ENCODE assay signal across 1 cellular context in the genomic region with DNA sequence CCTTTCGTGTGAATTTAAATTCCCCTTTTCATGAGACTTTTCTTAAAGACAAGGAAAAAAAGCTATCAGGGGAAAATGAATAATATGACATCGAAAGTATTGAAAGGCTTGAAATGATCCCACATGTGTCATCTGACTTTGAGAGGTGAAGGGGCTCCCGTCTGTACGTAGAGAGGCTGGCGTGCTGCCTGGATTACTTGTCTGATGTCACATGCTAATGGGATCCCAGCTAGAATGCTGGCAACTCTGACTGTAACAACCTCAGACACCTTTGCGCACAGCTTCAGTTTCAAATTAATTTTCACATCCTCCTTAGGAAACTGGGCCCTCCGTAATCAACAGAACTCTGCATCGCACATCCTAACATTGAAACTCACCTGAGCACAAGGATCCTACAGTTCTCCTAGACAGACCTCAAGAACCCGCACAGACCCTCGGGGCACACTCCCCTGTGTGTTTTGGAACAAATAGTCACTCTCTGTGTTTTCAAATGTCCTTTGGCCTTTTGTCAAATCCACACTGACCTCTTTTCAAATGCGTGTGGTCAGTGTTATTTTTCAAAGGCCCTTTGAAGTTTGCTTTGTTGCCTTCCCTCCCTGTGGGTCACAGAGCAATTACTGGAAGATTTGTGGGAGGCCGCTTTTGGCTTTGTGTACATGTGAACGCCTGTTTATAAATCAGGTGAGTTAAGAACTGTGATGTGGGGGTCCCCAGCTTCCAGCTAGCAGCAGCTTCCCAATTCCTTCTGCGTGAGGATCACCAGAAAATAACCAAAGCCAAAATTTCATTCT.
TF ChIP-seq lines count a peak whose summit lies in the region.

No MANE protein-coding gene starts in this region.

TF ChIP-seq in HepG2, 621 proteins besides CTCF, POLR2A, EP300 and RAD21 (continued from another document and continues in another):
- TF ChIP-seq, protein P1, sequence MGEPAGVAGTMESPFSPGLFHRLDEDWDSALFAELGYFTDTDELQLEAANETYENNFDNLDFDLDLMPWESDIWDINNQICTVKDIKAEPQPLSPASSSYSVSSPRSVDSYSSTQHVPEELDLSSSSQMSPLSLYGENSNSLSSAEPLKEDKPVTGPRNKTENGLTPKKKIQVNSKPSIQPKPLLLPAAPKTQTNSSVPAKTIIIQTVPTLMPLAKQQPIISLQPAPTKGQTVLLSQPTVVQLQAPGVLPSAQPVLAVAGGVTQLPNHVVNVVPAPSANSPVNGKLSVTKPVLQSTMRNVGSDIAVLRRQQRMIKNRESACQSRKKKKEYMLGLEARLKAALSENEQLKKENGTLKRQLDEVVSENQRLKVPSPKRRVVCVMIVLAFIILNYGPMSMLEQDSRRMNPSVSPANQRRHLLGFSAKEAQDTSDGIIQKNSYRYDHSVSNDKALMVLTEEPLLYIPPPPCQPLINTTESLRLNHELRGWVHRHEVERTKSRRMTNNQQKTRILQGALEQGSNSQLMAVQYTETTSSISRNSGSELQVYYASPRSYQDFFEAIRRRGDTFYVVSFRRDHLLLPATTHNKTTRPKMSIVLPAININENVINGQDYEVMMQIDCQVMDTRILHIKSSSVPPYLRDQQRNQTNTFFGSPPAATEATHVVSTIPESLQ (CRISPR knock-in tag; conservative IDR thresholded peaks at IDR 0.05), result 0 out of 2 replicates have a peak, but pooled peaks have one; percentile 53
- TF ChIP-seq, protein P2, sequence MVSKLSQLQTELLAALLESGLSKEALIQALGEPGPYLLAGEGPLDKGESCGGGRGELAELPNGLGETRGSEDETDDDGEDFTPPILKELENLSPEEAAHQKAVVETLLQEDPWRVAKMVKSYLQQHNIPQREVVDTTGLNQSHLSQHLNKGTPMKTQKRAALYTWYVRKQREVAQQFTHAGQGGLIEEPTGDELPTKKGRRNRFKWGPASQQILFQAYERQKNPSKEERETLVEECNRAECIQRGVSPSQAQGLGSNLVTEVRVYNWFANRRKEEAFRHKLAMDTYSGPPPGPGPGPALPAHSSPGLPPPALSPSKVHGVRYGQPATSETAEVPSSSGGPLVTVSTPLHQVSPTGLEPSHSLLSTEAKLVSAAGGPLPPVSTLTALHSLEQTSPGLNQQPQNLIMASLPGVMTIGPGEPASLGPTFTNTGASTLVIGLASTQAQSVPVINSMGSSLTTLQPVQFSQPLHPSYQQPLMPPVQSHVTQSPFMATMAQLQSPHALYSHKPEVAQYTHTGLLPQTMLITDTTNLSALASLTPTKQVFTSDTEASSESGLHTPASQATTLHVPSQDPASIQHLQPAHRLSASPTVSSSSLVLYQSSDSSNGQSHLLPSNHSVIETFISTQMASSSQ (IDR thresholded peaks at IDR 0.05; ENCODE audit: low read depth), result peak; percentile 88
- TF ChIP-seq, protein P2 (CRISPR knock-in tag; IDR thresholded peaks at IDR 0.05; ENCODE audit: borderline replicate concordance), result peak; percentile 97
- TF ChIP-seq JUNB (CRISPR knock-in tag; IDR thresholded peaks at IDR 0.05; ENCODE audit: borderline replicate concordance), result no peak
- TF ChIP-seq RFX1 (IDR thresholded peaks at IDR 0.05), result no peak
- TF ChIP-seq, protein P3, sequence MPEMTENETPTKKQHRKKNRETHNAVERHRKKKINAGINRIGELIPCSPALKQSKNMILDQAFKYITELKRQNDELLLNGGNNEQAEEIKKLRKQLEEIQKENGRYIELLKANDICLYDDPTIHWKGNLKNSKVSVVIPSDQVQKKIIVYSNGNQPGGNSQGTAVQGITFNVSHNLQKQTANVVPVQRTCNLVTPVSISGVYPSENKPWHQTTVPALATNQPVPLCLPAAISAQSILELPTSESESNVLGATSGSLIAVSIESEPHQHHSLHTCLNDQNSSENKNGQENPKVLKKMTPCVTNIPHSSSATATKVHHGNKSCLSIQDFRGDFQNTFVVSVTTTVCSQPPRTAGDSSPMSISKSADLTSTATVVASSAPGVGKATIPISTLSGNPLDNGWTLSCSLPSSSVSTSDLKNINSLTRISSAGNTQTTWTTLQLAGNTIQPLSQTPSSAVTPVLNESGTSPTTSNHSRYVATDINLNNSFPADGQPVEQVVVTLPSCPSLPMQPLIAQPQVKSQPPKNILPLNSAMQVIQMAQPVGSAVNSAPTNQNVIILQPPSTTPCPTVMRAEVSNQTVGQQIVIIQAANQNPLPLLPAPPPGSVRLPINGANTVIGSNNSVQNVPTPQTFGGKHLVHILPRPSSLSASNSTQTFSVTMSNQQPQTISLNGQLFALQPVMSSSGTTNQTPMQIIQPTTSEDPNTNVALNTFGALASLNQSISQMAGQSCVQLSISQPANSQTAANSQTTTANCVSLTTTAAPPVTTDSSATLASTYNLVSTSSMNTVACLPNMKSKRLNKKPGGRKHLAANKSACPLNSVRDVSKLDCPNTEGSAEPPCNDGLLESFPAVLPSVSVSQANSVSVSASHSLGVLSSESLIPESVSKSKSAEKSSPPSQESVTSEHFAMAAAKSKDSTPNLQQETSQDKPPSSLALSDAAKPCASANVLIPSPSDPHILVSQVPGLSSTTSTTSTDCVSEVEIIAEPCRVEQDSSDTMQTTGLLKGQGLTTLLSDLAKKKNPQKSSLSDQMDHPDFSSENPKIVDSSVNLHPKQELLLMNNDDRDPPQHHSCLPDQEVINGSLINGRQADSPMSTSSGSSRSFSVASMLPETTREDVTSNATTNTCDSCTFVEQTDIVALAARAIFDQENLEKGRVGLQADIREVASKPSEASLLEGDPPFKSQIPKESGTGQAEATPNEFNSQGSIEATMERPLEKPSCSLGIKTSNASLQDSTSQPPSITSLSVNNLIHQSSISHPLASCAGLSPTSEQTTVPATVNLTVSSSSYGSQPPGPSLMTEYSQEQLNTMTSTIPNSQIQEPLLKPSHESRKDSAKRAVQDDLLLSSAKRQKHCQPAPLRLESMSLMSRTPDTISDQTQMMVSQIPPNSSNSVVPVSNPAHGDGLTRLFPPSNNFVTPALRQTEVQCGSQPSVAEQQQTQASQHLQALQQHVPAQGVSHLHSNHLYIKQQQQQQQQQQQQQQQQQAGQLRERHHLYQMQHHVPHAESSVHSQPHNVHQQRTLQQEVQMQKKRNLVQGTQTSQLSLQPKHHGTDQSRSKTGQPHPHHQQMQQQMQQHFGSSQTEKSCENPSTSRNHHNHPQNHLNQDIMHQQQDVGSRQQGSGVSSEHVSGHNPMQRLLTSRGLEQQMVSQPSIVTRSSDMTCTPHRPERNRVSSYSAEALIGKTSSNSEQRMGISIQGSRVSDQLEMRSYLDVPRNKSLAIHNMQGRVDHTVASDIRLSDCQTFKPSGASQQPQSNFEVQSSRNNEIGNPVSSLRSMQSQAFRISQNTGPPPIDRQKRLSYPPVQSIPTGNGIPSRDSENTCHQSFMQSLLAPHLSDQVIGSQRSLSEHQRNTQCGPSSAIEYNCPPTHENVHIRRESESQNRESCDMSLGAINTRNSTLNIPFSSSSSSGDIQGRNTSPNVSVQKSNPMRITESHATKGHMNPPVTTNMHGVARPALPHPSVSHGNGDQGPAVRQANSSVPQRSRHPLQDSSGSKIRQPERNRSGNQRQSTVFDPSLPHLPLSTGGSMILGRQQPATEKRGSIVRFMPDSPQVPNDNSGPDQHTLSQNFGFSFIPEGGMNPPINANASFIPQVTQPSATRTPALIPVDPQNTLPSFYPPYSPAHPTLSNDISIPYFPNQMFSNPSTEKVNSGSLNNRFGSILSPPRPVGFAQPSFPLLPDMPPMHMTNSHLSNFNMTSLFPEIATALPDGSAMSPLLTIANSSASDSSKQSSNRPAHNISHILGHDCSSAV (CRISPR knock-in tag; IDR thresholded peaks at IDR 0.05; ENCODE audit: borderline replicate concordance), result no peak
- peak; percentile 74 for TF ChIP-seq ZFX (CRISPR knock-in tag; IDR thresholded peaks at IDR 0.05; ENCODE audit: low read depth)
- no peak for TF ChIP-seq ZNF782 (CRISPR knock-in tag; IDR thresholded peaks at IDR 0.05; ENCODE audit: borderline replicate concordance)
- TF ChIP-seq, protein P4, sequence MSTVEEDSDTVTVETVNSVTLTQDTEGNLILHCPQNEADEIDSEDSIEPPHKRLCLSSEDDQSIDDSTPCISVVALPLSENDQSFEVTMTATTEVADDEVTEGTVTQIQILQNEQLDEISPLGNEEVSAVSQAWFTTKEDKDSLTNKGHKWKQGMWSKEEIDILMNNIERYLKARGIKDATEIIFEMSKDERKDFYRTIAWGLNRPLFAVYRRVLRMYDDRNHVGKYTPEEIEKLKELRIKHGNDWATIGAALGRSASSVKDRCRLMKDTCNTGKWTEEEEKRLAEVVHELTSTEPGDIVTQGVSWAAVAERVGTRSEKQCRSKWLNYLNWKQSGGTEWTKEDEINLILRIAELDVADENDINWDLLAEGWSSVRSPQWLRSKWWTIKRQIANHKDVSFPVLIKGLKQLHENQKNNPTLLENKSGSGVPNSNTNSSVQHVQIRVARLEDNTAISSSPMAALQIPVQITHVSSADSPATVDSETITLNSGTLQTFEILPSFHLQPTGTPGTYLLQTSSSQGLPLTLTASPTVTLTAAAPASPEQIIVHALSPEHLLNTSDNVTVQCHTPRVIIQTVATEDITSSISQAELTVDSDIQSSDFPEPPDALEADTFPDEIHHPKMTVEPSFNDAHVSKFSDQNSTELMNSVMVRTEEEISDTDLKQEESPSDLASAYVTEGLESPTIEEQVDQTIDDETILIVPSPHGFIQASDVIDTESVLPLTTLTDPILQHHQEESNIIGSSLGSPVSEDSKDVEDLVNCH (CRISPR knock-in tag; IDR thresholded peaks at IDR 0.05), result no peak
- no peak for TF ChIP-seq ZNF619 (CRISPR knock-in tag; IDR thresholded peaks at IDR 0.05)
- TF ChIP-seq, protein P5, sequence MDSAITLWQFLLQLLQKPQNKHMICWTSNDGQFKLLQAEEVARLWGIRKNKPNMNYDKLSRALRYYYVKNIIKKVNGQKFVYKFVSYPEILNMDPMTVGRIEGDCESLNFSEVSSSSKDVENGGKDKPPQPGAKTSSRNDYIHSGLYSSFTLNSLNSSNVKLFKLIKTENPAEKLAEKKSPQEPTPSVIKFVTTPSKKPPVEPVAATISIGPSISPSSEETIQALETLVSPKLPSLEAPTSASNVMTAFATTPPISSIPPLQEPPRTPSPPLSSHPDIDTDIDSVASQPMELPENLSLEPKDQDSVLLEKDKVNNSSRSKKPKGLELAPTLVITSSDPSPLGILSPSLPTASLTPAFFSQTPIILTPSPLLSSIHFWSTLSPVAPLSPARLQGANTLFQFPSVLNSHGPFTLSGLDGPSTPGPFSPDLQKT (CRISPR knock-in tag; IDR thresholded peaks at IDR 0.05; ENCODE audit: borderline replicate concordance), result no peak
- no peak for TF ChIP-seq ZNF33A (CRISPR knock-in tag; IDR thresholded peaks at IDR 0.05; ENCODE audit: borderline replicate concordance)
- TF ChIP-seq, protein P6, sequence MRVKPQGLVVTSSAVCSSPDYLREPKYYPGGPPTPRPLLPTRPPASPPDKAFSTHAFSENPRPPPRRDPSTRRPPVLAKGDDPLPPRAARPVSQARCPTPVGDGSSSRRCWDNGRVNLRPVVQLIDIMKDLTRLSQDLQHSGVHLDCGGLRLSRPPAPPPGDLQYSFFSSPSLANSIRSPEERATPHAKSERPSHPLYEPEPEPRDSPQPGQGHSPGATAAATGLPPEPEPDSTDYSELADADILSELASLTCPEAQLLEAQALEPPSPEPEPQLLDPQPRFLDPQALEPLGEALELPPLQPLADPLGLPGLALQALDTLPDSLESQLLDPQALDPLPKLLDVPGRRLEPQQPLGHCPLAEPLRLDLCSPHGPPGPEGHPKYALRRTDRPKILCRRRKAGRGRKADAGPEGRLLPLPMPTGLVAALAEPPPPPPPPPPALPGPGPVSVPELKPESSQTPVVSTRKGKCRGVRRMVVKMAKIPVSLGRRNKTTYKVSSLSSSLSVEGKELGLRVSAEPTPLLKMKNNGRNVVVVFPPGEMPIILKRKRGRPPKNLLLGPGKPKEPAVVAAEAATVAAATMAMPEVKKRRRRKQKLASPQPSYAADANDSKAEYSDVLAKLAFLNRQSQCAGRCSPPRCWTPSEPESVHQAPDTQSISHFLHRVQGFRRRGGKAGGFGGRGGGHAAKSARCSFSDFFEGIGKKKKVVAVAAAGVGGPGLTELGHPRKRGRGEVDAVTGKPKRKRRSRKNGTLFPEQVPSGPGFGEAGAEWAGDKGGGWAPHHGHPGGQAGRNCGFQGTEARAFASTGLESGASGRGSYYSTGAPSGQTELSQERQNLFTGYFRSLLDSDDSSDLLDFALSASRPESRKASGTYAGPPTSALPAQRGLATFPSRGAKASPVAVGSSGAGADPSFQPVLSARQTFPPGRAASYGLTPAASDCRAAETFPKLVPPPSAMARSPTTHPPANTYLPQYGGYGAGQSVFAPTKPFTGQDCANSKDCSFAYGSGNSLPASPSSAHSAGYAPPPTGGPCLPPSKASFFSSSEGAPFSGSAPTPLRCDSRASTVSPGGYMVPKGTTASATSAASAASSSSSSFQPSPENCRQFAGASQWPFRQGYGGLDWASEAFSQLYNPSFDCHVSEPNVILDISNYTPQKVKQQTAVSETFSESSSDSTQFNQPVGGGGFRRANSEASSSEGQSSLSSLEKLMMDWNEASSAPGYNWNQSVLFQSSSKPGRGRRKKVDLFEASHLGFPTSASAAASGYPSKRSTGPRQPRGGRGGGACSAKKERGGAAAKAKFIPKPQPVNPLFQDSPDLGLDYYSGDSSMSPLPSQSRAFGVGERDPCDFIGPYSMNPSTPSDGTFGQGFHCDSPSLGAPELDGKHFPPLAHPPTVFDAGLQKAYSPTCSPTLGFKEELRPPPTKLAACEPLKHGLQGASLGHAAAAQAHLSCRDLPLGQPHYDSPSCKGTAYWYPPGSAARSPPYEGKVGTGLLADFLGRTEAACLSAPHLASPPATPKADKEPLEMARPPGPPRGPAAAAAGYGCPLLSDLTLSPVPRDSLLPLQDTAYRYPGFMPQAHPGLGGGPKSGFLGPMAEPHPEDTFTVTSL (CRISPR knock-in tag; IDR thresholded peaks at IDR 0.05; ENCODE audit: borderline replicate concordance), result peak; percentile 98
- TF ChIP-seq NPAS2 (CRISPR knock-in tag; IDR thresholded peaks at IDR 0.05; ENCODE audit: borderline replicate concordance), result 0 out of 2 replicates have a peak, but pooled peaks have one; percentile 40
- TF ChIP-seq HOXD1 (CRISPR knock-in tag; IDR thresholded peaks at IDR 0.05), result no peak; the same call in 1 of the 2 replicates
- TF ChIP-seq ZNF792 (CRISPR knock-in tag; IDR thresholded peaks at IDR 0.05), result peak; percentile 97
- peak; percentile 97 for TF ChIP-seq ZNF605 (CRISPR knock-in tag; IDR thresholded peaks at IDR 0.05)
- TF ChIP-seq BCL6 (CRISPR knock-in tag; IDR thresholded peaks at IDR 0.05), result peak; percentile 98
- no peak for TF ChIP-seq GLI4 (CRISPR knock-in tag; IDR thresholded peaks at IDR 0.05; ENCODE audit: borderline replicate concordance)
- no peak for TF ChIP-seq HNRNPUL1 (IDR thresholded peaks at IDR 0.05; ENCODE audit: low read depth, low read length)
- TF ChIP-seq, protein P7, sequence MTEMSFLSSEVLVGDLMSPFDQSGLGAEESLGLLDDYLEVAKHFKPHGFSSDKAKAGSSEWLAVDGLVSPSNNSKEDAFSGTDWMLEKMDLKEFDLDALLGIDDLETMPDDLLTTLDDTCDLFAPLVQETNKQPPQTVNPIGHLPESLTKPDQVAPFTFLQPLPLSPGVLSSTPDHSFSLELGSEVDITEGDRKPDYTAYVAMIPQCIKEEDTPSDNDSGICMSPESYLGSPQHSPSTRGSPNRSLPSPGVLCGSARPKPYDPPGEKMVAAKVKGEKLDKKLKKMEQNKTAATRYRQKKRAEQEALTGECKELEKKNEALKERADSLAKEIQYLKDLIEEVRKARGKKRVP (CRISPR knock-in tag; IDR thresholded peaks at IDR 0.05), result peak in 1 of 2 experiments; percentile 86; a peak in 2 of 4 replicates
- TF ChIP-seq ZBTB8A (CRISPR knock-in tag; IDR thresholded peaks at IDR 0.05; ENCODE audit: borderline replicate concordance, low read depth), result no peak
